ENCODE assay signal across 23 cellular contexts in the genomic region with DNA sequence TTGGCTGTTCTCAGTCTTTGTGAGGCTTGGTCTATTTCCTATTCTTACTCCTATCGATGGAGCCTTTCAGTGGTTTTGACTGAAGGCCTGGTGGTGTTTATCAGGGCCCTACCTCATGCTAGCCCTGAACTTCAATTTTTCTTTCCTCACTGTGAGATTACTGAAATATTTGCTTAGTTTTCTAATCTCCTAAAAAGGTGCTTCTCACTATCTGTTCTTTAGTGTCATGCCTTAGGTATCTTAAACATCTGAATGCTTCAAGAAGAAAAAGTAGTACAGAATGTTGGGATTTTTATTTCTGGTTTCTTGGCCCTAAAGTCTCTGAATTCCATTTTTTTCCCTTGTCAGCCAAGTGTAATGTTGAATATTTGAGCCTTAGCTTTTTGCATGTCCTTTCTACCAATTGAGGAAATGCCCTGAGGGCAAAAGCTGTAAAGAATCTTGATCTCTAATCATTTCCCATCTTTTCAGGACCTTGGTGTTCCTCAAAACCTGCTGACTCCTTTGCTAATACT.
"Had no signal": no experiment of that assay in that cellular context is flagged by ENCODE, and none has a peak within 500 bp of the region (broad histone marks: within the 10 kb centered on the region; RNA-seq: fewer than 3 reads in every experiment).

No MANE protein-coding gene starts in this region.

- H3K4me2 ChIP-seq: hepatocyte had no signal

- FAIRE-seq: endothelial cell of umbilical vein had no signal

- H3K4me1 ChIP-seq: gastroesophageal sphincter, left lung, lower lobe of right lung, right lobe of liver, upper lobe of left lung, vagina had no signal

- DNase-seq: activated CD4-positive, alpha-beta memory T cell treated with anti-CD3 and anti-CD28 coated beads for 36 hours; activated CD4-positive, alpha-beta T cell treated with anti-CD3 and anti-CD28 coated beads, Interleukin-2, amount 10 ng/mL, durations not matched to agents 24 days and 14 days; activated CD8-positive, alpha-beta memory T cell treated with anti-CD3 and anti-CD28 coated beads, Interleukin-2, amount 50 U/mL, for 4 hours; activated gamma-delta T cell; activated naive CD4-positive, alpha-beta T cell treated with anti-CD3 and anti-CD28 coated beads, Interleukin-2, amount 10 ng/mL, durations not matched to agents 7 days and 5 days; activated T-cell treated with anti-CD3 and anti-CD28 coated beads, Interleukin-2, amount 50 U/mL, for 1 hour; cerebellar nuclear complex; left lung; lower lobe of right lung; mucosa of descending colon; right lobe of liver; stimulated activated CD4-positive, alpha-beta T cell treated with anti-CD3 and anti-CD28 coated beads, Interleukin-4, amount 100 ng/mL, for 24 hours; SW 1271; T-helper 9 cell; upper lobe of left lung; WERI-Rb-1 had no signal

- H3K36me3 ChIP-seq: cardiac muscle cell, gastroesophageal sphincter, left lung, lower lobe of right lung, right lobe of liver, thoracic aorta, upper lobe of left lung, vagina, WERI-Rb-1 had no signal

- H3K27ac ChIP-seq: cardiac muscle cell, gastroesophageal sphincter, hepatocyte, left lung, lower lobe of right lung, right lobe of liver, skin epidermis, upper lobe of left lung, vagina, WERI-Rb-1 had no signal

- H3K4me3 ChIP-seq: cardiac muscle cell, gastroesophageal sphincter, hepatocyte, left lung, lower lobe of right lung, mucosa of descending colon, right lobe of liver, skin epidermis, thoracic aorta, upper lobe of left lung, vagina had no signal

- H3K27me3 ChIP-seq: cardiac muscle cell, gastroesophageal sphincter, hepatocyte, left lung, right lobe of liver, upper lobe of left lung, vagina had no signal

- H2AFZ ChIP-seq: hepatocyte had no signal

- H3K9me3 ChIP-seq: gastroesophageal sphincter, left lung, lower lobe of right lung, mucosa of descending colon, right lobe of liver, thoracic aorta, upper lobe of left lung, vagina had no signal
